23 cellular contexts compared by ENCODE assay signal in genomic region chr15:71107501-71107815, GRCh38. TPM values are rescaled to one million over a fixed set of nuclear protein-coding genes. Genes with fewer than 3 reads are reported as not detected.
"Had no signal": no experiment of that assay in that cellular context is flagged by ENCODE, and none has a peak within 500 bp of the region (broad histone marks: within the 10 kb centered on the region; RNA-seq: fewer than 3 reads in every experiment).

No MANE protein-coding gene starts in this region.

- H3K4me3 Mint-ChIP-seq: T-cell had no signal

- H3K9me2 ChIP-seq: SK-N-SH had no signal

- ATAC-seq: T-cell had no signal

- H3K4me3 ChIP-seq: PC-9 had no signal

- H3K36me3 Mint-ChIP-seq: T-cell had no signal

- FAIRE-seq: RCC 7860 had no signal

- H3K27ac ChIP-seq: HL-60, PC-9, RWPE1 had no signal

- H3K4me2 ChIP-seq: PC-9, SK-N-SH had no signal

- DNase-seq: KBM-7; NCI-H1092 treated with DMSO at 0.1 percent for 48 hours; NCI-H1436; NCI-H187; NCI-H2029; NCI-H2081 treated with DMSO at 0.1 percent for 48 hours; NCI-H2171; NCI-H226; NCI-H446; NCI-H510A; NCI-H524 treated with DMSO at 0.1 percent for 48 hours; NCI-H69; NCI-H774; NK-92 treated with Interleukin-12 subunit alpha and Interleukin-12 subunit beta, amount 100 ng/mL, for 24 hours; SHP77; SK-N-SH; SW 1271; T-cell had no signal

- H3K27ac Mint-ChIP-seq: T-cell had no signal

- H3K9me3 ChIP-seq: SK-N-SH had no signal

- H3K9me3 Mint-ChIP-seq: T-cell had no signal

- H2AFZ ChIP-seq: PC-9 had no signal

- H3K4me1 Mint-ChIP-seq: T-cell had no signal

- H3K9ac ChIP-seq: SK-N-SH had no signal

RNA-seq across cellular contexts. Expression of gene THSD4, which starts 7.8 kb away (rescaled TPM):
- total RNA-seq: OCI-LY7 had no signal
